ENCODE assay signal across 2 cellular contexts in the genomic region with DNA sequence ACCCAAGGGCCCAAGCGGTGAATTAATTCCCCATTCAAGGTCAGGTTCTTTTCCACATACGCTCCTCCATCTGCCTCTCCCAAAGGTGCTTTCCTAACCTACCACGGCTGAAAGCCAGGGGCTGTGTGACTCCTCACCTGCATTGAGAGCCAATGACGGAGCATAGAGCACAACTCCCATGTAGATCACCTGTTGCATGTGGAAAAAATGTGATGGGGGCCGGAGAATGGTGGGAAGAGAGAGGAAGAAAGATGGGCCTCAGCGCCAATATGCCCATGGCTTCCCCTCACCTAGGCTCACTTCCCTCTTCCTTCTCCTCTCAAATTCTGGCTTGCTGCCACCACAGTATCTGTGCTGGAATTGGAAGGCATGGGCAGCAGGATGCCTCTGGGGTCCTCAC.
TF ChIP-seq lines count a peak whose summit lies in the region.

No MANE protein-coding gene starts in this region.

TF ChIP-seq in HepG2, 621 proteins besides CTCF, POLR2A, EP300 and RAD21:
- TF ChIP-seq CC2D1A (CRISPR knock-in tag; IDR thresholded peaks at IDR 0.05) (no peak), RBM22 (optimal IDR thresholded peaks at IDR 0.05; ENCODE audit: low read length) (peak; percentile 20)

TF ChIP-seq in HEK293, 187 proteins besides CTCF, POLR2A, EP300 and RAD21:
- TF ChIP-seq FEZF1 (tag by site-specific recombination; IDR thresholded peaks at IDR 0.05) (no peak), ZNF791 (tag by site-specific recombination; IDR thresholded peaks at IDR 0.05) (no peak), ZNF266 (tag by site-specific recombination; IDR thresholded peaks at IDR 0.05; ENCODE audit: low read depth) (no peak), MZF1 (tag by site-specific recombination; IDR thresholded peaks at IDR 0.05; ENCODE audit: borderline replicate concordance) (no peak), ZNF830 (tag by site-specific recombination; IDR thresholded peaks at IDR 0.05; ENCODE audit: low read depth) (no peak), ZNF274 (IDR thresholded peaks at IDR 0.05; ENCODE audit: low read length) (no peak), ZNF274 (tag by site-specific recombination; IDR thresholded peaks at IDR 0.05; ENCODE audit: borderline replicate concordance) (no peak), SCRT2 (tag by site-specific recombination; IDR thresholded peaks at IDR 0.05) (peak; percentile 97), YY2 (tag by site-specific recombination; IDR thresholded peaks at IDR 0.05) (no peak), ZNF558 (tag by site-specific recombination; IDR thresholded peaks at IDR 0.05) (no peak), SCRT1 (tag by site-specific recombination; IDR thresholded peaks at IDR 0.05; ENCODE audit: borderline replicate concordance) (peak; percentile 86), ZNF146 (tag by site-specific recombination; IDR thresholded peaks at IDR 0.05) (no peak), ZNF311 (tag by site-specific recombination; IDR thresholded peaks at IDR 0.05; ENCODE audit: borderline replicate concordance) (no peak), ZNF530 (tag by site-specific recombination; IDR thresholded peaks at IDR 0.05; ENCODE audit: low read depth) (no peak)
